In the genomic region with DNA sequence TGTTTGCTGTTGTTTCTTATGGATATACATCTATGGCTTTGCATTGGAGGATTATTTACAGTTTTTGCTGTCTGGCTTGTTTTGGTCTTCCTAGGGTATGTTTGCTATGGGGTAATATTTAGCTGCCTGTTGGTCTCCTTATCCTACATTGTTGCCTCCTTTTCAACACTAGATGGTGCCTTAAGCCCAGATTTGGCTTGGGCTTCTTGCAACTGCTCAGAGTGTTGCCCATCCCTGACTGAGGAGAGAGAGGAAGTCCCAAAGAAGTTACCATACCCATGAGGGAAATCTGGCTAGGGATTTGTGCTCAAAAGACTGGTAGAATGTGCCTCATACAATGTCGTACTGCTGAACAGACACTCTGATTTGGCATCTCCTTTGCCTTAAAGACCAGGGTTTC, we compare ENCODE assay signal across 8 cellular contexts.
DNase-seq lines count a peak whose midpoint lies in the region; FAIRE-seq and TF ChIP-seq lines count a peak whose summit lies in the region.

No MANE protein-coding gene starts in this region.

- TF ChIP-seq CTCF in endodermal cell (conservative IDR thresholded peaks at IDR 0.05) (peak; percentile 87), type B pancreatic cell (conservative IDR thresholded peaks at IDR 0.05) (peak; percentile 65), lower leg skin (IDR thresholded peaks at IDR 0.05) (no peak)

- H3K27ac Mint-ChIP-seq in endodermal cell (no peak overlapping the region), type B pancreatic cell (no peak overlapping the region)

- TF ChIP-seq POLR2A in lower leg skin (IDR thresholded peaks at IDR 0.05): no peak

- H3K27ac ChIP-seq in endodermal cell (ENCODE audit: low read depth, low read length): no peak overlapping the region

- H3K4me3 ChIP-seq in endodermal cell (ENCODE audit: low read length) (no peak overlapping the region), lower leg skin (ENCODE audit: low read depth, poor library complexity, severe bottlenecking) (no peak overlapping the region)

- H3K4me3 Mint-ChIP-seq in endodermal cell (no peak overlapping the region), type B pancreatic cell (no peak overlapping the region)

- H3K4me1 ChIP-seq in endodermal cell (ENCODE audit: control insufficient read depth, insufficient read depth, low read length): no peaks in the 10 kb centered on the region

- H3K36me3 ChIP-seq in endodermal cell (ENCODE audit: control insufficient read depth, insufficient read depth, low read length): no peaks in the 10 kb centered on the region

- H3K9me3 ChIP-seq in endodermal cell (ENCODE audit: control insufficient read depth, low read length): peaks cover 12% of the 10 kb centered on the region

- H3K9ac ChIP-seq in endodermal cell (ENCODE audit: extremely low read depth, low read length, poor library complexity, severe bottlenecking): no peak overlapping the region

- H3K27me3 Mint-ChIP-seq in endodermal cell (ENCODE audit: insufficient read depth) (peaks cover 5% of the 10 kb centered on the region), type B pancreatic cell (peaks cover 14% of the 10 kb centered on the region)

- H3K27me3 ChIP-seq in endodermal cell (ENCODE audit: control insufficient read depth, insufficient read depth, low read length, poor library complexity, severe bottlenecking): no peaks in the 10 kb centered on the region

- H3K4me1 Mint-ChIP-seq in endodermal cell (no peaks in the 10 kb centered on the region), type B pancreatic cell (ENCODE audit: unreplicated experiment) (no peaks in the 10 kb centered on the region)

- H3K9me3 Mint-ChIP-seq in endodermal cell: peaks cover 9% of the 10 kb centered on the region
- H3K9me3 Mint-ChIP-seq in type B pancreatic cell: peaks cover 5% of the 10 kb centered on the region

- FAIRE-seq in GM19239 (lab: Jason Lieb, UNC): peak; percentile 83

- intact Hi-C loops in lower leg skin (cut with DNase I; ENCODE audit: low total_unique reads): loop anchor here (10.0 kb wide), 1 partner anchor 195 kb away; no protein-coding TSS in a partner anchor

- H3K36me3 Mint-ChIP-seq in endodermal cell (ENCODE audit: low read depth) (no peaks in the 10 kb centered on the region), type B pancreatic cell (no peaks in the 10 kb centered on the region)

- 61 to 71% methylated on average over 1 of the region's 1 CpG for WGBS in endodermal cell (ENCODE audit: insufficient coverage in 1 of 2, insufficient read length in 1 of 2), 2 experiments
- 35 to 50% methylated on average over 1 of the region's 1 CpG for WGBS in lower leg skin, 2 donors

- DNase-seq in CD1c-positive myeloid dendritic cell (ENCODE audit: extremely low spot score) (peak; percentile 55), GM19239 (ENCODE audit: insufficient read length, low spot score) (peak; percentile 9), NCI-H510A (lab: John Stamatoyannopoulos, UW) (peak; percentile 21), endodermal cell (peak; percentile 84), type B pancreatic cell (ENCODE audit: extremely low spot score, unreplicated experiment) (no peak), lower leg skin (ENCODE audit: low spot score in 2 of 2) (no peak)
- DNase-seq in stimulated activated CD4-positive, alpha-beta T cell treated with anti-CD3 and anti-CD28 coated beads, Interleukin-2, amount 100 ng/mL, for 24 hours: no peak
- DNase-seq in stimulated activated CD4-positive, alpha-beta T cell treated with anti-CD3 and anti-CD28 coated beads, Interleukin-4, amount 100 ng/mL, for 1 hour: no peak

Comparison
In these comparisons a context has a peak if more than half of its experiments do, and no peak if none do; other contexts are left out.
1. DNase-seq: peak in CD1c-positive myeloid dendritic cell (single experiment), GM19239 (single experiment), NCI-H510A (single experiment) and endodermal cell (single experiment); none in type B pancreatic cell (single experiment), stimulated activated CD4-positive, alpha-beta T cell treated with anti-CD3 and anti-CD28 coated beads, Interleukin-2, amount 100 ng/mL, for 24 hours (0 of 2), stimulated activated CD4-positive, alpha-beta T cell treated with anti-CD3 and anti-CD28 coated beads, Interleukin-4, amount 100 ng/mL, for 1 hour (single experiment) and lower leg skin (0 of 2).
2. CTCF ChIP-seq: peak in endodermal cell (single experiment) and type B pancreatic cell (single experiment); none in lower leg skin (0 of 3).